Comparison of ENCODE assay signal across 1 cellular context in the genomic region with DNA sequence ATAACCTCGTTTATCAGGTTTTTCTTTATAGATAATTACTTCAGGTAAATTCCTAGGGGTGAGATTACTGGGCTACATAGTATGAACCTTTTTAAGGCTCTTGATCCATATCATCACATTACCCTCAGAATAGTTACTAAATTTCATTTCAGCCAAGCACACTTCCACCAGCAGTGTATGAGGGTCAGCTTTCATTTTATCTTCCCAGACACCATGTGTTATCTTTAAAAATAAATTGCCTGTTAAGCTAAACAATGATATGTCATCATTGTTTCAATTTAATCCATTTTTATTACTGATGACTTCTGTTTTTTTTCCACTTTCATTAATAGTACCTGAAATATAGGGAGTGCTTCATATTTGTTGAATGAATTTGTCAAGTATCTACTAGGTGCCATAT.
A peak's percentile ranks its signal among the peaks of the same experiment; 100 is the strongest.
TF ChIP-seq lines count a peak whose summit lies in the region.

No MANE protein-coding gene starts in this region.

TF ChIP-seq in SK-N-SH treated with all-trans-retinoic acid at 6 μM for 48 hours, 23 proteins besides CTCF, POLR2A, EP300 and RAD21:
- TF ChIP-seq SNAI2 (CRISPR knock-in tag; IDR thresholded peaks at IDR 0.05) (0 out of 2 replicates have a peak, but pooled peaks have one; percentile 31), TCF4 (CRISPR knock-in tag; IDR thresholded peaks at IDR 0.05; ENCODE audit: borderline replicate concordance) (peak; percentile 91), ISL1 (CRISPR knock-in tag; IDR thresholded peaks at IDR 0.05) (peak; percentile 50; the same call in 1 of the 2 replicates), PPARA (CRISPR knock-in tag; IDR thresholded peaks at IDR 0.05; ENCODE audit: borderline replicate concordance) (no peak), ZC3H10 (CRISPR knock-in tag; IDR thresholded peaks at IDR 0.05) (no peak)
- TF ChIP-seq, protein P1, sequence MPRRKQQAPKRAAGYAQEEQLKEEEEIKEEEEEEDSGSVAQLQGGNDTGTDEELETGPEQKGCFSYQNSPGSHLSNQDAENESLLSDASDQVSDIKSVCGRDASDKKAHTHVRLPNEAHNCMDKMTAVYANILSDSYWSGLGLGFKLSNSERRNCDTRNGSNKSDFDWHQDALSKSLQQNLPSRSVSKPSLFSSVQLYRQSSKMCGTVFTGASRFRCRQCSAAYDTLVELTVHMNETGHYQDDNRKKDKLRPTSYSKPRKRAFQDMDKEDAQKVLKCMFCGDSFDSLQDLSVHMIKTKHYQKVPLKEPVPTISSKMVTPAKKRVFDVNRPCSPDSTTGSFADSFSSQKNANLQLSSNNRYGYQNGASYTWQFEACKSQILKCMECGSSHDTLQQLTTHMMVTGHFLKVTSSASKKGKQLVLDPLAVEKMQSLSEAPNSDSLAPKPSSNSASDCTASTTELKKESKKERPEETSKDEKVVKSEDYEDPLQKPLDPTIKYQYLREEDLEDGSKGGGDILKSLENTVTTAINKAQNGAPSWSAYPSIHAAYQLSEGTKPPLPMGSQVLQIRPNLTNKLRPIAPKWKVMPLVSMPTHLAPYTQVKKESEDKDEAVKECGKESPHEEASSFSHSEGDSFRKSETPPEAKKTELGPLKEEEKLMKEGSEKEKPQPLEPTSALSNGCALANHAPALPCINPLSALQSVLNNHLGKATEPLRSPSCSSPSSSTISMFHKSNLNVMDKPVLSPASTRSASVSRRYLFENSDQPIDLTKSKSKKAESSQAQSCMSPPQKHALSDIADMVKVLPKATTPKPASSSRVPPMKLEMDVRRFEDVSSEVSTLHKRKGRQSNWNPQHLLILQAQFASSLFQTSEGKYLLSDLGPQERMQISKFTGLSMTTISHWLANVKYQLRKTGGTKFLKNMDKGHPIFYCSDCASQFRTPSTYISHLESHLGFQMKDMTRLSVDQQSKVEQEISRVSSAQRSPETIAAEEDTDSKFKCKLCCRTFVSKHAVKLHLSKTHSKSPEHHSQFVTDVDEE (CRISPR knock-in tag; IDR thresholded peaks at IDR 0.05), result peak; percentile 70
TF ChIP-seq in SK-N-SH treated with all-trans-retinoic acid at 6 μM for 48 hours: peak in this region for 4.
